ENCODE assay signal across 8 cellular contexts in the genomic region with DNA sequence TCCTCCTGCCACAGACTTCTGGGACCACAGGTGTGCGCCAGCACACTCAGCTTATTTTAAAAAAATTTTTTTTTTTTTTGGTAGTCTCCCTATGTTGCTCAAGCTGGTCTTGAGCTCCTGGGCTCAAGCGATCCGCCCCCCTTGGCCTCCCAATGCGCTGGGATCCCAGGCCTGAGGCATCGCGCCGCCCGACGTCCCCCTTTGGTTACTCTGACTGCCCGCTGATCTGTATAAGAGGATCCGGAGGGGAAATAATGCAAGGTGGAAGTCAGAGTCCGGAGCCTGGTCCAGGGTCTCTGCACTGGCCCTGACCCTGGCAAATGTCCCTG. TPM values are rescaled to one million over a fixed set of nuclear protein-coding genes. Genes with fewer than 3 reads are reported as not detected.
DNase-seq lines count a peak whose midpoint lies in the region; ATAC-seq lines count a peak whose summit lies in the region.

No MANE protein-coding gene starts in this region.

- peak overlapping the region; percentile 82 for H3K4me2 ChIP-seq in BLaER1

- H3K9me3 ChIP-seq in BLaER1: no peaks in the 10 kb centered on the region
- H3K9me3 ChIP-seq in muscle layer of duodenum (ENCODE audit: control insufficient read depth in 1 of 2, low read length in 2 of 2): no peaks in the 10 kb centered on the region

- peaks cover 13% of the 10 kb centered on the region for H3K27me3 ChIP-seq in BLaER1
- no peaks in the 10 kb centered on the region for H3K27me3 ChIP-seq in muscle layer of duodenum (ENCODE audit: low read depth, low read length)

- H4K20me1 ChIP-seq in BLaER1: peaks cover 17% of the 10 kb centered on the region

- H3K36me3 ChIP-seq in BLaER1 (peaks cover 15% of the 10 kb centered on the region), muscle layer of duodenum (ENCODE audit: control insufficient read depth in 1 of 2, insufficient read depth in 2 of 2, low read length in 2 of 2) (peaks cover 6 to 18% of the 10 kb centered on the region in 2 donors)

- H3K27ac ChIP-seq in BLaER1 (peak overlapping the region; percentile 80), caudate nucleus (ENCODE audit: low read depth, low read length) (peak overlapping the region; percentile 88), muscle layer of duodenum (ENCODE audit: low read length) (peak overlapping the region; percentile 95)

- peak in 1 of 61 donors; percentile 31 for DNase-seq in caudate nucleus (lab: John Stamatoyannopoulos, UW)
- DNase-seq in NCI-H1417 (lab: John Stamatoyannopoulos, UW): no peak
- no peak for DNase-seq in middle frontal gyrus (ENCODE audit: extremely low spot score, low spot score)
- no peak for DNase-seq in mucosa of gallbladder (ENCODE audit: low spot score)

- peak overlapping the region; percentile 88; the same call in 1 of the 2 replicates for H3K9ac ChIP-seq in BLaER1

- peak; percentile 27 for ATAC-seq in HG03432 (IDR thresholded peaks at IDR 0.05; ENCODE audit: unreplicated experiment)
- ATAC-seq in HG02759 (IDR thresholded peaks at IDR 0.05; ENCODE audit: unreplicated experiment): no peak

- H3K4me1 ChIP-seq in BLaER1: peaks cover 24% of the 10 kb centered on the region
- peaks cover 14 to 20% of the 10 kb centered on the region in 2 donors for H3K4me1 ChIP-seq in muscle layer of duodenum (ENCODE audit: control insufficient read depth in 1 of 2, insufficient read depth in 2 of 2, low read length in 2 of 2)

- H3K4me3 ChIP-seq in BLaER1: peak overlapping the region; percentile 89
- H3K4me3 ChIP-seq in muscle layer of duodenum (ENCODE audit: low read depth in 1 of 2, low read length in 2 of 2): peak overlapping the region; percentile 86 to 99

RNA-seq across cellular contexts. Expression of a gene that starts 0.5 kb away (rescaled TPM):
- total RNA-seq in mucosa of gallbladder: 14.8 TPM

RNA-seq across cellular contexts. Expression of a gene that starts 9.1 kb away (rescaled TPM):
- 3.7 TPM for total RNA-seq in mucosa of gallbladder

RNA-seq across cellular contexts. Expression of a gene that starts 40.3 kb away (rescaled TPM):
- total RNA-seq in mucosa of gallbladder: 63.1 TPM

RNA-seq across cellular contexts. Expression of a gene that starts 48.6 kb away (rescaled TPM):
- total RNA-seq in mucosa of gallbladder: 50.4 TPM
